Comparison of ENCODE assay signal across 32 cellular contexts in the genomic region with DNA sequence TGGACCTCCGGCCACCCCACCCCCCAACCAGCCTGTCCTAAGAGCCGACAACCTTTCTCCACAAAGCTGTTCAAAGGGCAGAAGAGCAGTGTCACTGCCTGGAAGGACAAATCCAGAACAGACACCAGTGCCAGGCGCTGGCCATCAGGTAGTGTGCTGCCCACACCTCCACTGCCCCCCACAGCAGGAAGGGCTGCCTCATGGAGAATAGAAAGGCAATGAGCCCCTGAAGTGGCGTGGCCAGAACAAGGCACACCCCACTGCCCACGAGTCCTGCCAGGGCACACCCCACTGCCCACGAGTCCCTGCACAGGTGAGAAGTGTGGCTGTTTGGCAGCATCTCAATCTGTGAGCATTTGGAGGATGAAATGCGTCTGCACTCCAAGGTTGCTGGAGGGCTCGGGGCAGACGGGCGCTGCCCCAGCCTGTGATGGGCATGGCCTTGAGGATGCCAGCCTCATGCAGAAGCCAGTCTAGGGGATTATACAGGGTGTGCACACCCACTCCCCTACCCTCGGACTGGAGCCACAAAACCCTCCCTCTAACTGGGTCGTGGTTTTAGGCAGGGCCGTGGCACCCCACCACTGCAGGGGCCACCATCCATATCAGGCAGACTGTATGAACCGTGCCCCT. TPM values are rescaled to one million over a fixed set of nuclear protein-coding genes. Genes with fewer than 3 reads are reported as not detected.
DNase-seq lines count a peak whose midpoint lies in the region; ATAC-seq and TF ChIP-seq lines count a peak whose summit lies in the region.
"Had no signal": no experiment of that assay in that cellular context is flagged by ENCODE, and none has a peak within 500 bp of the region (broad histone marks: within the 10 kb centered on the region; RNA-seq: fewer than 3 reads in every experiment).

No MANE protein-coding gene starts in this region.

- no peaks in the 10 kb centered on the region for H3K36me3 ChIP-seq in left ventricle myocardium inferior
- no peaks in the 10 kb centered on the region for H3K36me3 ChIP-seq in HEK293 (ENCODE audit: control insufficient read depth in 2 of 2, insufficient read depth in 1 of 2, low read length in 2 of 2)
- no peaks in the 10 kb centered on the region for H3K36me3 ChIP-seq in aorta (ENCODE audit: control insufficient read depth in 1 of 2, insufficient read depth in 2 of 2, low read length in 1 of 2)
- no peaks in the 10 kb centered on the region for H3K36me3 ChIP-seq in Caco-2 (ENCODE audit: control insufficient read depth, insufficient read depth, low read length)
- H3K36me3 ChIP-seq: ascending aorta, cardiac muscle cell, colonic mucosa, gastroesophageal sphincter, neutrophil, right lobe of liver, tibial artery had no signal

- H3K27ac Mint-ChIP-seq in glutamatergic neuron (ENCODE audit: unreplicated experiment) (no peak overlapping the region), Caco-2 (ENCODE audit: unreplicated experiment) (no peak overlapping the region)
- H3K27ac Mint-ChIP-seq: activated naive CD8-positive, alpha-beta T cell had no signal

- POLR2A ChIA-PET in HEK293 (lab: Yijun Ruan, JAX): no interaction called here
- POLR2A ChIA-PET in Caco-2 (lab: Charles Lee): no interaction called here

- peaks cover 2% of the 10 kb centered on the region for H3K9me3 Mint-ChIP-seq in glutamatergic neuron (ENCODE audit: unreplicated experiment)
- no peaks in the 10 kb centered on the region for H3K9me3 Mint-ChIP-seq in Caco-2 (ENCODE audit: unreplicated experiment)

- WGBS in aorta, 2 donors: 72 to 73% methylated on average over 14 of the region's 14 CpGs

- H3K27ac ChIP-seq in left ventricle myocardium inferior (replicated peaks) (no peak overlapping the region), HEK293 (ENCODE audit: extremely low read depth, low read depth, low read length) (no peak overlapping the region), aorta (ENCODE audit: low read depth in 1 of 2, low read length in 2 of 2) (no peak overlapping the region)
- H3K27ac ChIP-seq: ascending aorta, cardiac muscle cell, colonic mucosa, gastroesophageal sphincter, GM23248, neutrophil, right lobe of liver, RWPE1, SK-N-MC, tibial artery had no signal

- H3K36me3 Mint-ChIP-seq in glutamatergic neuron (ENCODE audit: unreplicated experiment) (no peaks in the 10 kb centered on the region), Caco-2 (ENCODE audit: insufficient read depth, unreplicated experiment) (no peaks in the 10 kb centered on the region)
- H3K36me3 Mint-ChIP-seq: activated naive CD8-positive, alpha-beta T cell had no signal

- H3K4me3 ChIP-seq in left ventricle myocardium inferior (no peak overlapping the region), HEK293 (ENCODE audit: low read depth, low read length) (no peak overlapping the region), aorta (ENCODE audit: low read length in 2 of 2) (no peak overlapping the region), Caco-2 (ENCODE audit: low read depth, low read length) (no peak overlapping the region)
- H3K4me3 ChIP-seq: ascending aorta, cardiac muscle cell, colonic mucosa, gastroesophageal sphincter, GM23248, K562, right lobe of liver, SK-N-MC, tibial artery had no signal

- H3K9me3 ChIP-seq in left ventricle myocardium inferior (replicated peaks) (no peaks in the 10 kb centered on the region), HEK293 (ENCODE audit: control insufficient read depth, insufficient read depth, low read depth, low read length) (no peaks in the 10 kb centered on the region), aorta (ENCODE audit: control insufficient read depth, low read length) (no peaks in the 10 kb centered on the region), Caco-2 (no peaks in the 10 kb centered on the region)
- H3K9me3 ChIP-seq: ascending aorta, colonic mucosa, gastroesophageal sphincter, neutrophil, right lobe of liver, tibial artery had no signal

- intact Hi-C loops in left ventricle myocardium superior (cut with micrococcal nuclease) (no loop called here), left ventricle myocardium inferior (cut with micrococcal nuclease) (no loop called here), aorta (cut with DNase I) (no loop called here), Caco-2 (cut with micrococcal nuclease; ENCODE audit: unreplicated experiment) (no loop called here)

- H3K27me3 Mint-ChIP-seq in glutamatergic neuron (ENCODE audit: unreplicated experiment) (peaks cover 18% of the 10 kb centered on the region), Caco-2 (ENCODE audit: insufficient read depth, unreplicated experiment) (peaks cover 23% of the 10 kb centered on the region)

- TF ChIP-seq CTCF in left ventricle myocardium inferior (IDR thresholded peaks at IDR 0.05; ENCODE audit: borderline replicate concordance): no peak
- no peak for TF ChIP-seq CTCF in HEK293 (tag by site-specific recombination; IDR thresholded peaks at IDR 0.05)
- no peak for TF ChIP-seq CTCF in glutamatergic neuron (IDR thresholded peaks at IDR 0.05; ENCODE audit: partially characterized antibody, unreplicated experiment)
- TF ChIP-seq CTCF in Caco-2 (IDR thresholded peaks at IDR 0.05; ENCODE audit: insufficient read depth in 1 of 2, low read depth in 1 of 2, low read length in 1 of 2, severe bottlenecking in 1 of 2, unreplicated experiment in 1 of 2): no peak

- H3K4me1 Mint-ChIP-seq in glutamatergic neuron (ENCODE audit: low read depth, unreplicated experiment): no peaks in the 10 kb centered on the region
- no peaks in the 10 kb centered on the region for H3K4me1 Mint-ChIP-seq in Caco-2 (ENCODE audit: low read depth, unreplicated experiment)

- H3K4me3 Mint-ChIP-seq in glutamatergic neuron (ENCODE audit: unreplicated experiment) (no peak overlapping the region), Caco-2 (ENCODE audit: unreplicated experiment) (no peak overlapping the region)

- CTCF ChIA-PET in HEK293 (lab: Yijun Ruan, JAX): interaction anchor here (0.7 kb wide), 1 partner anchor 25 kb away, joined by 4 read pairs; no protein-coding TSS in a partner anchor
- CTCF ChIA-PET in Caco-2 (lab: Charles Lee): no interaction called here

- H3K4me1 ChIP-seq in left ventricle myocardium inferior (peaks cover 15% of the 10 kb centered on the region), HEK293 (ENCODE audit: control insufficient read depth, insufficient read depth, low read length) (no peaks in the 10 kb centered on the region), aorta (ENCODE audit: control insufficient read depth in 1 of 2, insufficient read depth in 2 of 2, low read length in 2 of 2) (no peaks in the 10 kb centered on the region), Caco-2 (peaks cover 10% of the 10 kb centered on the region)
- H3K4me1 ChIP-seq: ascending aorta had no signal

- DNase-seq in left ventricle myocardium superior (peak; percentile 8), left ventricle myocardium inferior (no peak), glutamatergic neuron (peak; percentile 10), aorta (peak; percentile 34 to 66), NCI-H82 (lab: John Stamatoyannopoulos, UW) (no peak), Caco-2 (no peak)
- DNase-seq: activated CD4-positive, alpha-beta T cell treated with anti-CD3 and anti-CD28 coated beads, Interleukin-2, amount 50 U/mL, for 48 hours; activated effector memory CD4-positive, alpha-beta T cell treated with Interleukin-2 at 50 U/mL for 16 hours; C1 segment of cervical spinal cord; colonic mucosa; DMS79; effector CD4-positive, alpha-beta T cell; GF-D8; GM23248; hippocampal formation; left colon; NCI-H1105; NCI-H187; NCI-H2171 treated with DMSO at 0.1 percent for 48 hours; NCI-H510A; stimulated activated CD8-positive, alpha-beta memory T cell treated with anti-CD3 and anti-CD28 coated beads, Interleukin-4, amount 100 ng/mL, for 48 hours; tibial artery had no signal

- no TSS peak for BruUV-seq in Caco-2 (replicated peaks; lab: Mats Ljungman, UMichigan)

- no peak for ATAC-seq in left ventricle myocardium superior
- ATAC-seq in aorta (ENCODE audit: low FRiP score): no peak
- ATAC-seq: gastroesophageal sphincter, K562, left colon had no signal

- H3K27me3 ChIP-seq in left ventricle myocardium inferior (ENCODE audit: low read depth) (peaks cover 100% of the 10 kb centered on the region), aorta (ENCODE audit: control insufficient read depth in 1 of 2, insufficient read depth in 2 of 2, low read length in 1 of 2) (no peaks in the 10 kb centered on the region), Caco-2 (replicated peaks; ENCODE audit: control insufficient read depth, insufficient read depth, low read length) (no peaks in the 10 kb centered on the region; the same call in 1 of the 2 replicates)

TF ChIP-seq in HEK293, 187 proteins besides CTCF, POLR2A, EP300 and RAD21:
- TF ChIP-seq ZNF654 (tag by site-specific recombination; IDR thresholded peaks at IDR 0.05; ENCODE audit: low read depth) (no peak), ZNF600 (tag by site-specific recombination; IDR thresholded peaks at IDR 0.05) (peak; percentile 23; the same call in 1 of the 2 replicates)

RNA-seq across cellular contexts. Expression of gene SLC9A3, which starts 2.3 kb away (rescaled TPM):
- 1.3 TPM for total RNA-seq in left ventricle myocardium superior
- total RNA-seq in left ventricle myocardium inferior: 0.91 TPM
- 1.1 TPM for total RNA-seq in glutamatergic neuron (ENCODE audit: unreplicated experiment)
- total RNA-seq in aorta: under 1 TPM; 0.93 to 0.97 TPM
- 1 to 10 TPM in 1 of 2 donors, under 1 TPM in 1; 0.59 to 4.3 TPM for polyA plus RNA-seq in aorta
- 3.4 and 3.7 TPM in 2 replicates for total RNA-seq in Caco-2 (2022)

Comparison
In these comparisons a context has a peak if more than half of its experiments do, and no peak if none do; other contexts are left out.
1. DNase-seq: peak in left ventricle myocardium superior (single experiment), glutamatergic neuron (single experiment) and aorta (2 of 2); none in left ventricle myocardium inferior (single experiment), NCI-H82 (single experiment) and Caco-2 (0 of 2).